Comparison of ENCODE assay signal across 18 cellular contexts in the genomic region with DNA sequence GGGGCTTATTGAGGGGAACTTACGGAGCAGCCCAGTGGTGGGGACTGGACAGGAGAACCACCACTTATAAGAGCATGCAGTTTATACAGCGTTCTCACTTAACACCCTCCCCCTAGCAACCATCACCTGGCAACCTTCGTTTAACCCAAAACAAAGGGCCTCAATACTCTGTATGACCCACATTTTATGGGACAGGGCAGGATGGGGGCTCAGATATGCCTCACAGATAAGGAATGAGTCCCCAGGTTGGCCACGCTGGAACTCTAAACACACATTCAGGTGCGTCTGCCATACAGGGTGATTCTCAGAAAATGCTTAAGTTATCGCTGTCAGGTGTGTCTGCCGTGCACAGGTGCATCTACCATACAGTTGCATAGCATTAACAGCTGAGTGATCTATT.
"Had no signal": no experiment of that assay in that cellular context is flagged by ENCODE, and none has a peak within 500 bp of the region (broad histone marks: within the 10 kb centered on the region; RNA-seq: fewer than 3 reads in every experiment).

No MANE protein-coding gene starts in this region.

- ATAC-seq: activated CD8-positive, alpha-beta T cell treated with anti-CD3 and anti-CD28 coated beads, Interleukin-2, amount 10 ng/mL, durations not matched to agents 7 days and 5 days; activated naive CD4-positive, alpha-beta T cell treated with anti-CD3 and anti-CD28 coated beads, Interleukin-2, amount 50 U/mL, for 72 hours; body of pancreas; esophagus mucosa; left cardiac atrium; naive thymus-derived CD4-positive, alpha-beta T cell had no signal

- H3K36me3 Mint-ChIP-seq: activated naive CD4-positive, alpha-beta T cell treated with anti-CD3 and anti-CD28 coated beads, Interleukin-2, amount 50 U/mL, for 72 hours had no signal

- DNase-seq: activated CD4-positive, alpha-beta T cell treated with anti-CD3 and anti-CD28 coated beads for 4 hours; activated CD8-positive, alpha-beta T cell treated with anti-CD3 and anti-CD28 coated beads, Interleukin-2, amount 10 ng/mL, durations not matched to agents 7 days and 5 days; activated effector memory CD4-positive, alpha-beta T cell treated with Interleukin-2 at 50 U/mL for 16 hours; activated T-cell treated with anti-CD3 and anti-CD28 coated beads for 4 hours; amniotic stem cell; body of pancreas; left cardiac atrium; naive thymus-derived CD4-positive, alpha-beta T cell; posterior cingulate gyrus; thyroid gland; uterus had no signal

- H3K27me3 ChIP-seq: body of pancreas, thyroid gland, uterus had no signal

- H3K9me3 ChIP-seq: body of pancreas, thyroid gland, uterus had no signal

- H3K27ac Mint-ChIP-seq: activated CD8-positive, alpha-beta T cell treated with anti-CD3 and anti-CD28 coated beads, Interleukin-2, amount 10 ng/mL, durations not matched to agents 7 days and 5 days; activated naive CD4-positive, alpha-beta T cell treated with anti-CD3 and anti-CD28 coated beads, Interleukin-2, amount 50 U/mL, for 72 hours; dendritic cell treated with granulocyte-macrophage colony-stimulating factor and Interleukin-4, amounts not matched to agents 40 ng/mL and 50 ng/mL, for 4 days; naive thymus-derived CD4-positive, alpha-beta T cell had no signal

- H3K4me3 ChIP-seq: body of pancreas, lung, skin epidermis, thyroid gland, uterus had no signal

- H3K27ac ChIP-seq: body of pancreas, skin epidermis, thyroid gland, uterus, VCaP had no signal

- H3K4me1 ChIP-seq: body of pancreas had no signal

- H3K36me3 ChIP-seq: thyroid gland, uterus had no signal

- H3K9me3 Mint-ChIP-seq: activated naive CD4-positive, alpha-beta T cell treated with anti-CD3 and anti-CD28 coated beads, Interleukin-2, amount 50 U/mL, for 72 hours; central memory CD8-positive, alpha-beta T cell; dendritic cell treated with granulocyte-macrophage colony-stimulating factor and Interleukin-4, amounts not matched to agents 40 ng/mL and 50 ng/mL, for 4 days had no signal

- H3K4me3 Mint-ChIP-seq: activated CD8-positive, alpha-beta T cell treated with anti-CD3 and anti-CD28 coated beads, Interleukin-2, amount 10 ng/mL, durations not matched to agents 7 days and 5 days; central memory CD8-positive, alpha-beta T cell; dendritic cell treated with granulocyte-macrophage colony-stimulating factor and Interleukin-4, amounts not matched to agents 40 ng/mL and 50 ng/mL, for 4 days; naive thymus-derived CD4-positive, alpha-beta T cell had no signal
